In the genomic region with DNA sequence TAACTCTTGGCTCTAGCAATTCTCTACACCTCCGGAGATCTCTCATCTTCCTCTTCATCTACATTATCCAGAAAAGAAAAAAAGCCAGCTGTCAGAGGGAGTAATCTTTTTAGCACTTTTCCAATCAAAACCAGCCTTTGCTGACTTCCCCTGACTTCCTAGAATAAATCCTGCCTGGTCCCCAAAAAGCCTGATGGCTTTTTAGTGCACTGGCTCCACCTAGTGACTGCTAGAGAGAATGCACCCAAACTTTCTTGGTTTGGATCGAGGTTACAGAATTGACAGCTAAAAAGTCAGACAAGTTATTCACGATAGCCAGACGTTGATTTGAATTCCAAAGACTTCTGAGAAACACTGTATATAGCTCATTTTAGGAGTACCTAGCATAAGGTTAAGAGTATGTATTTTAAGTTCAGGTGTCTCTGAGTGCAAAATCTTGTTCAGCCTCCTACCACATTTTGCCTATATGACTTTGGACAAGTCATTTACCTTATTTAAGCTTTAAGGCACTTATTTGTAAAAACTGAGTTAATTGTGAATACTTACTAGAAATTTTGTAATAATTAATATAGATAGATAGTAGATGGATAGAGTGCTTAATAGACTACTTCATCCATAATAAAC, we compare ENCODE assay signal across 8 cellular contexts.
A peak's percentile ranks its signal among the peaks of the same experiment; 100 is the strongest.
DNase-seq lines count a peak whose midpoint lies in the region; ATAC-seq and TF ChIP-seq lines count a peak whose summit lies in the region.

No MANE protein-coding gene starts in this region.

- peak; percentile 48 for ATAC-seq in HG02981 (IDR thresholded peaks at IDR 0.05; ENCODE audit: unreplicated experiment)
- ATAC-seq in gastroesophageal sphincter: no peak
- ATAC-seq in GM19467 (IDR thresholded peaks at IDR 0.05; ENCODE audit: unreplicated experiment): no peak

- intact Hi-C loops in activated T-helper 1 cell treated with anti-CD3 and anti-CD28 coated beads, Interleukin-12 subunit alpha, Interleukin-12 subunit beta, Interleukin-2, Interleukin-4 antibody, amounts not matched to agents 30 ng/mL and 10 ng/mL and 1 ng/mL, durations not matched to agents 14 hours and 24 hours and 36 hours (cut with micrococcal nuclease): loop anchor here (1.0 to 10.0 kb wide), 5 partner anchors 303 to 910 kb away; no protein-coding TSS in a partner anchor
- intact Hi-C loops in posterior cingulate gyrus (cut with DNase I): loop anchor here (1.0 to 5.0 kb wide), 5 partner anchors 190 to 889 kb away; no protein-coding TSS in a partner anchor

- H3K27ac Mint-ChIP-seq in activated T-helper 1 cell treated with anti-CD3 and anti-CD28 coated beads, Interleukin-12 subunit alpha, Interleukin-12 subunit beta, Interleukin-2, Interleukin-4 antibody, amounts not matched to agents 30 ng/mL and 10 ng/mL and 1 ng/mL, durations not matched to agents 14 hours and 24 hours and 36 hours: no peak overlapping the region

- no peaks in the 10 kb centered on the region for H3K36me3 ChIP-seq in gastroesophageal sphincter

- no peaks in the 10 kb centered on the region for H3K27me3 ChIP-seq in gastroesophageal sphincter

- DNase-seq in DMS 273 (lab: John Stamatoyannopoulos, UW; ENCODE audit: unreplicated experiment): peak; percentile 66
- no peak for DNase-seq in DMS 273 treated with DMSO at 0.1 percent for 48 hours (lab: John Stamatoyannopoulos, UW)
- peak; percentile 38 for DNase-seq in NCI-H748 (lab: John Stamatoyannopoulos, UW; ENCODE audit: unreplicated experiment)
- peak; percentile 8 for DNase-seq in activated T-helper 1 cell treated with anti-CD3 and anti-CD28 coated beads, Interleukin-12 subunit alpha, Interleukin-12 subunit beta, Interleukin-2, Interleukin-4 antibody, amounts not matched to agents 30 ng/mL and 10 ng/mL and 1 ng/mL, durations not matched to agents 14 hours and 24 hours and 36 hours (ENCODE audit: low spot score)
- peak in 7 of 10 donors; percentile 21 to 90 (median 61) for DNase-seq in posterior cingulate gyrus

- H3K27ac ChIP-seq in gastroesophageal sphincter: no peak overlapping the region

- 3 to 10% methylated on average over 4 of the region's 4 CpGs for WGBS in gastroesophageal sphincter (ENCODE audit: low coverage in 1 of 2), 2 donors

- H3K9me3 Mint-ChIP-seq in activated T-helper 1 cell treated with anti-CD3 and anti-CD28 coated beads, Interleukin-12 subunit alpha, Interleukin-12 subunit beta, Interleukin-2, Interleukin-4 antibody, amounts not matched to agents 30 ng/mL and 10 ng/mL and 1 ng/mL, durations not matched to agents 14 hours and 24 hours and 36 hours: no peaks in the 10 kb centered on the region

- TF ChIP-seq CTCF in gastroesophageal sphincter (IDR thresholded peaks at IDR 0.05): peak; percentile 71 to 87 (median 78)

- peaks cover 5% of the 10 kb centered on the region for H3K27me3 Mint-ChIP-seq in activated T-helper 1 cell treated with anti-CD3 and anti-CD28 coated beads, Interleukin-12 subunit alpha, Interleukin-12 subunit beta, Interleukin-2, Interleukin-4 antibody, amounts not matched to agents 30 ng/mL and 10 ng/mL and 1 ng/mL, durations not matched to agents 14 hours and 24 hours and 36 hours (ENCODE audit: insufficient read depth)

- no peak overlapping the region for H3K4me3 ChIP-seq in gastroesophageal sphincter

- no peaks in the 10 kb centered on the region for H3K36me3 Mint-ChIP-seq in activated T-helper 1 cell treated with anti-CD3 and anti-CD28 coated beads, Interleukin-12 subunit alpha, Interleukin-12 subunit beta, Interleukin-2, Interleukin-4 antibody, amounts not matched to agents 30 ng/mL and 10 ng/mL and 1 ng/mL, durations not matched to agents 14 hours and 24 hours and 36 hours (ENCODE audit: low read depth)

- H3K4me3 Mint-ChIP-seq in activated T-helper 1 cell treated with anti-CD3 and anti-CD28 coated beads, Interleukin-12 subunit alpha, Interleukin-12 subunit beta, Interleukin-2, Interleukin-4 antibody, amounts not matched to agents 30 ng/mL and 10 ng/mL and 1 ng/mL, durations not matched to agents 14 hours and 24 hours and 36 hours: no peak overlapping the region

- H3K9me3 ChIP-seq in gastroesophageal sphincter: no peaks in the 10 kb centered on the region

- no peaks in the 10 kb centered on the region for H3K4me1 Mint-ChIP-seq in activated T-helper 1 cell treated with anti-CD3 and anti-CD28 coated beads, Interleukin-12 subunit alpha, Interleukin-12 subunit beta, Interleukin-2, Interleukin-4 antibody, amounts not matched to agents 30 ng/mL and 10 ng/mL and 1 ng/mL, durations not matched to agents 14 hours and 24 hours and 36 hours (ENCODE audit: low read depth)

- TF ChIP-seq EP300 in gastroesophageal sphincter (IDR thresholded peaks at IDR 0.05): no peak

- no peak for TF ChIP-seq POLR2A in gastroesophageal sphincter (IDR thresholded peaks at IDR 0.05)

- no peaks in the 10 kb centered on the region for H3K4me1 ChIP-seq in gastroesophageal sphincter
